ENCODE assay signal across 8 cellular contexts in genomic region chr2:176085861-176086771, GRCh38. TPM values are rescaled to one million over a fixed set of nuclear protein-coding genes. Genes with fewer than 3 reads are reported as not detected.
A peak's percentile ranks its signal among the peaks of the same experiment; 100 is the strongest.
DNase-seq lines count a peak whose midpoint lies in the region; ATAC-seq and TF ChIP-seq lines count a peak whose summit lies in the region.

No MANE protein-coding gene starts in this region.

- POLR2A ChIA-PET in activated CD8-positive, alpha-beta T cell treated with anti-CD3 and anti-CD28 coated beads, Interleukin-2, amount 10 ng/mL, durations not matched to agents 7 days and 5 days (lab: Charles Lee), result no interaction called here

- H3K27me3 Mint-ChIP-seq in activated CD8-positive, alpha-beta T cell treated with anti-CD3 and anti-CD28 coated beads, Interleukin-2, amount 10 ng/mL, durations not matched to agents 7 days and 5 days (ENCODE audit: low read depth), result peaks cover 88% of the 10 kb centered on the region

- peak overlapping the region; percentile 39 for H3K27ac Mint-ChIP-seq in activated CD8-positive, alpha-beta T cell treated with anti-CD3 and anti-CD28 coated beads, Interleukin-2, amount 10 ng/mL, durations not matched to agents 7 days and 5 days

- ATAC-seq in activated CD8-positive, alpha-beta T cell treated with anti-CD3 and anti-CD28 coated beads, Interleukin-2, amount 10 ng/mL, durations not matched to agents 7 days and 5 days, result no peak
- no peak for ATAC-seq in GM19395 (IDR thresholded peaks at IDR 0.05; ENCODE audit: unreplicated experiment)
- no peak for ATAC-seq in GM19452 (IDR thresholded peaks at IDR 0.05; ENCODE audit: unreplicated experiment)

- H3K4me3 Mint-ChIP-seq in activated CD8-positive, alpha-beta T cell treated with anti-CD3 and anti-CD28 coated beads, Interleukin-2, amount 10 ng/mL, durations not matched to agents 7 days and 5 days, result no peak overlapping the region

- DNase-seq in NCI-H1092 (lab: John Stamatoyannopoulos, UW) (peak; percentile 31), NCI-H1092 treated with DMSO at 0.1 percent for 48 hours (lab: John Stamatoyannopoulos, UW) (no peak), islet precursor cell (peak; percentile 81), RKO (ENCODE audit: low spot score) (no peak)
- DNase-seq in activated CD8-positive, alpha-beta T cell treated with anti-CD3 and anti-CD28 coated beads, Interleukin-2, amount 10 ng/mL, durations not matched to agents 7 days and 5 days, result no peak

- peaks cover 14% of the 10 kb centered on the region for H3K36me3 Mint-ChIP-seq in activated CD8-positive, alpha-beta T cell treated with anti-CD3 and anti-CD28 coated beads, Interleukin-2, amount 10 ng/mL, durations not matched to agents 7 days and 5 days (ENCODE audit: low read depth)

- H3K9me3 Mint-ChIP-seq in activated CD8-positive, alpha-beta T cell treated with anti-CD3 and anti-CD28 coated beads, Interleukin-2, amount 10 ng/mL, durations not matched to agents 7 days and 5 days (ENCODE audit: insufficient read depth), result peaks cover 7% of the 10 kb centered on the region

- peaks cover 9% of the 10 kb centered on the region for H3K4me1 Mint-ChIP-seq in activated CD8-positive, alpha-beta T cell treated with anti-CD3 and anti-CD28 coated beads, Interleukin-2, amount 10 ng/mL, durations not matched to agents 7 days and 5 days (ENCODE audit: low read depth)

- peak; percentile 60 for TF ChIP-seq CTCF in LNCAP (IDR thresholded peaks at IDR 0.05)

- CTCF ChIA-PET in activated CD8-positive, alpha-beta T cell treated with anti-CD3 and anti-CD28 coated beads, Interleukin-2, amount 10 ng/mL, durations not matched to agents 7 days and 5 days (lab: Charles Lee), result interaction anchor here (0.8 to 1.6 kb wide), 4 partner anchors 8 to 35 kb away, joined by 3 to 6 read pairs (median 4); no protein-coding TSS in a partner anchor

RNA-seq across cellular contexts. Expression of gene EVX2, which starts 2.4 kb away (rescaled TPM):
- not detected for total RNA-seq in activated CD8-positive, alpha-beta T cell treated with anti-CD3 and anti-CD28 coated beads, Interleukin-2, amount 10 ng/mL, durations not matched to agents 7 days and 5 days

RNA-seq across cellular contexts. Expression of gene HOXD13, which starts 6.4 kb away (rescaled TPM):
- not detected for total RNA-seq in activated CD8-positive, alpha-beta T cell treated with anti-CD3 and anti-CD28 coated beads, Interleukin-2, amount 10 ng/mL, durations not matched to agents 7 days and 5 days

RNA-seq across cellular contexts. Expression of gene HOXD12, which starts 13.5 kb away (rescaled TPM):
- total RNA-seq in activated CD8-positive, alpha-beta T cell treated with anti-CD3 and anti-CD28 coated beads, Interleukin-2, amount 10 ng/mL, durations not matched to agents 7 days and 5 days, result not detected

RNA-seq across cellular contexts. Expression of gene HOXD11, which starts 21.0 kb away (rescaled TPM):
- not detected for total RNA-seq in activated CD8-positive, alpha-beta T cell treated with anti-CD3 and anti-CD28 coated beads, Interleukin-2, amount 10 ng/mL, durations not matched to agents 7 days and 5 days

RNA-seq across cellular contexts. Expression of gene HOXD10, which starts 30.5 kb away (rescaled TPM):
- total RNA-seq in activated CD8-positive, alpha-beta T cell treated with anti-CD3 and anti-CD28 coated beads, Interleukin-2, amount 10 ng/mL, durations not matched to agents 7 days and 5 days, result not detected

Comparison
In these comparisons a context has a peak if more than half of its experiments do, and no peak if none do; other contexts are left out.
1. DNase-seq: peak in NCI-H1092 (single experiment) and islet precursor cell (single experiment); none in NCI-H1092 treated with DMSO at 0.1 percent for 48 hours (single experiment), activated CD8-positive, alpha-beta T cell treated with anti-CD3 and anti-CD28 coated beads, Interleukin-2, amount 10 ng/mL, durations not matched to agents 7 days and 5 days (single experiment) and RKO (single experiment).